Comparison of ENCODE assay signal across 23 cellular contexts in genomic region chr16:521381-522210, GRCh38. TPM values are rescaled to one million over a fixed set of nuclear protein-coding genes. Genes with fewer than 3 reads are reported as not detected.
DNase-seq lines count a peak whose midpoint lies in the region; TF ChIP-seq lines count a peak whose summit lies in the region.
"Had no signal": no experiment of that assay in that cellular context is flagged by ENCODE, and none has a peak within 500 bp of the region (broad histone marks: within the 10 kb centered on the region; RNA-seq: fewer than 3 reads in every experiment).

No MANE protein-coding gene starts in this region.

- peaks cover 9% of the 10 kb centered on the region for H3K79me1 ChIP-seq in mesendoderm (ENCODE audit: low read length)

- no peak overlapping the region for H4K5ac ChIP-seq in mesendoderm (ENCODE audit: low read length)

- H2BK120ac ChIP-seq in mesendoderm (ENCODE audit: low read depth, low read length) = no peak overlapping the region

- no peak overlapping the region for H3K27ac Mint-ChIP-seq in endodermal cell
- H3K27ac Mint-ChIP-seq: CD4-positive, alpha-beta memory T cell; naive B cell; stimulated activated memory B cell treated with anti-CD40 and anti-IgM and Interleukin-4, amounts not matched to agents 10 μg/mL and 1 μg/mL and 100 μg/mL, for 72 hours had no signal

- H3K27me3 Mint-ChIP-seq in endodermal cell (ENCODE audit: insufficient read depth) = no peaks in the 10 kb centered on the region
- H3K27me3 Mint-ChIP-seq: CD4-positive, alpha-beta memory T cell; naive B cell; stimulated activated memory B cell treated with anti-CD40 and anti-IgM and Interleukin-4, amounts not matched to agents 10 μg/mL and 1 μg/mL and 100 μg/mL, for 72 hours had no signal

- no peak overlapping the region for H3K4me2 ChIP-seq in mesendoderm (ENCODE audit: low read length)
- H3K4me2 ChIP-seq: PC-9, SK-N-SH had no signal

- no peak overlapping the region for H3K4me3 Mint-ChIP-seq in endodermal cell
- H3K4me3 Mint-ChIP-seq: activated T-cell treated with anti-CD3 and anti-CD28 coated beads, Interleukin-2, amount 50 U/mL, for 4 hours; CD4-positive, alpha-beta memory T cell; stimulated activated memory B cell treated with anti-CD40 and anti-IgM and Interleukin-4, amounts not matched to agents 10 μg/mL and 1 μg/mL and 100 μg/mL, for 72 hours had no signal

- no peak overlapping the region for H2BK15ac ChIP-seq in mesendoderm (replicated peaks; ENCODE audit: low read depth)

- H3K27ac ChIP-seq in endodermal cell (ENCODE audit: low read depth, low read length) = no peak overlapping the region
- H3K27ac ChIP-seq in mesendoderm (ENCODE audit: low read depth, low read length) = no peak overlapping the region
- H3K27ac ChIP-seq: PC-9, upper lobe of right lung had no signal

- no peak overlapping the region for H3K4ac ChIP-seq in mesendoderm (ENCODE audit: low read depth, low read length)

- WGBS in endodermal cell (ENCODE audit: insufficient coverage in 1 of 2, insufficient read length in 1 of 2), 2 experiments = 88% methylated on average over 21 to 34 of the region's 34 CpGs
- no CpG with 5 or more reads among the region's 34 CpGs for WGBS in mesendoderm (ENCODE audit: extremely low coverage, insufficient coverage, low lambda C conversion rate)

- DNase-seq in AG10803 (ENCODE audit: low read depth) = no peak
- peak; percentile 64 for DNase-seq in HT-29 (ENCODE audit: low spot score)
- peak; percentile 89 for DNase-seq in endodermal cell
- peak; percentile 53 for DNase-seq in mesendoderm
- no peak for DNase-seq in DMS153 treated with DMSO at 0.1 percent for 48 hours (lab: John Stamatoyannopoulos, UW; ENCODE audit: unreplicated experiment)
- no peak for DNase-seq in ecto neural progenitor cell (ENCODE audit: low spot score)
- DNase-seq in dedifferentiated amniotic fluid mesenchymal stem cell (ENCODE audit: extremely low spot score) = no peak
- no peak for DNase-seq in T-helper 2 cell
- DNase-seq: ACHN; activated CD4-positive, alpha-beta T cell treated with anti-CD3 and anti-CD28 coated beads, Interleukin-2, amount 50 U/mL, for 1 hour; activated T-cell treated with anti-CD3 and anti-CD28 coated beads, Interleukin-2, amount 50 U/mL, for 4 hours; CD4-positive, alpha-beta memory T cell; left ventricle myocardium superior; naive B cell; NCI-H2029; NCI-H510A; posterior cingulate gyrus; SK-N-SH; upper lobe of right lung had no signal

- TF ChIP-seq CTCF in AG10803 (conservative IDR thresholded peaks at IDR 0.05; ENCODE audit: low read length) (0 out of 2 replicates have a peak, but pooled peaks have one; percentile 2), endodermal cell (conservative IDR thresholded peaks at IDR 0.05) (peak; percentile 74)

- no peaks in the 10 kb centered on the region for H3K9me3 Mint-ChIP-seq in endodermal cell
- H3K9me3 Mint-ChIP-seq: activated naive CD4-positive, alpha-beta T cell treated with anti-CD3 and anti-CD28 coated beads, Interleukin-2, amount 50 U/mL, for 72 hours; activated T-cell treated with anti-CD3 and anti-CD28 coated beads, Interleukin-2, amount 50 U/mL, for 4 hours; naive B cell; stimulated activated memory B cell treated with anti-CD40 and anti-IgM and Interleukin-4, amounts not matched to agents 10 μg/mL and 1 μg/mL and 100 μg/mL, for 72 hours had no signal

- H3K36me3 ChIP-seq in endodermal cell (ENCODE audit: control insufficient read depth, insufficient read depth, low read length) (peaks cover 8% of the 10 kb centered on the region), mesendoderm (ENCODE audit: control insufficient read depth, insufficient read depth, low read length) (peaks cover 6% of the 10 kb centered on the region)

- no peaks in the 10 kb centered on the region for H3K27me3 ChIP-seq in endodermal cell (ENCODE audit: control insufficient read depth, insufficient read depth, low read length, poor library complexity, severe bottlenecking)
- H3K27me3 ChIP-seq in mesendoderm (ENCODE audit: insufficient read depth, low read length, poor library complexity) = no peaks in the 10 kb centered on the region
- H3K27me3 ChIP-seq: upper lobe of right lung had no signal

- no peak overlapping the region for H3K56ac ChIP-seq in mesendoderm (ENCODE audit: low read length)

- H3K4me1 Mint-ChIP-seq in endodermal cell = peaks cover 6% of the 10 kb centered on the region

- H3K18ac ChIP-seq in mesendoderm (ENCODE audit: low read length) = no peak overlapping the region

- no peak overlapping the region for H4K8ac ChIP-seq in mesendoderm (ENCODE audit: low read depth, low read length)

- H3K23ac ChIP-seq in mesendoderm (ENCODE audit: low read length) = no peak overlapping the region

- peaks cover 5% of the 10 kb centered on the region for H3K79me2 ChIP-seq in mesendoderm (ENCODE audit: control insufficient read depth, insufficient read depth, low read length)

- H3K9ac ChIP-seq in endodermal cell (ENCODE audit: extremely low read depth, low read length, poor library complexity, severe bottlenecking) = no peak overlapping the region
- no peak overlapping the region for H3K9ac ChIP-seq in mesendoderm (ENCODE audit: low read length)
- H3K9ac ChIP-seq: SK-N-SH had no signal

- no peak overlapping the region for H2AK5ac ChIP-seq in mesendoderm (ENCODE audit: low read length)

- H3K4me1 ChIP-seq in endodermal cell (ENCODE audit: control insufficient read depth, insufficient read depth, low read length) (peaks cover 7% of the 10 kb centered on the region), mesendoderm (ENCODE audit: control insufficient read depth, low read depth, low read length) (peaks cover 5% of the 10 kb centered on the region)

- no peak overlapping the region for H2BK5ac ChIP-seq in mesendoderm (ENCODE audit: low read length)

- H3K9me3 ChIP-seq in endodermal cell (ENCODE audit: control insufficient read depth, low read length) = no peaks in the 10 kb centered on the region
- H3K9me3 ChIP-seq: SK-N-SH, upper lobe of right lung had no signal

- H3K4me3 ChIP-seq in AG10803 (ENCODE audit: low read length) (no peak overlapping the region), endodermal cell (ENCODE audit: low read length) (no peak overlapping the region), mesendoderm (ENCODE audit: low read length) (no peak overlapping the region)
- H3K4me3 ChIP-seq: PC-9, upper lobe of right lung had no signal

- H3K36me3 Mint-ChIP-seq in endodermal cell (ENCODE audit: low read depth) = peaks cover 10% of the 10 kb centered on the region
- H3K36me3 Mint-ChIP-seq: naive B cell had no signal

RNA-seq across cellular contexts. Expression of gene CAPN15, which starts 5.9 kb away (rescaled TPM):
- total RNA-seq in HT-29 (2014; rRNA removed; shearing (Covaris generic)) = 161 and 180 TPM in 2 replicates
- total RNA-seq in endodermal cell = 10 to 100 TPM; 55.3 to 76.1 TPM
- 23.1 TPM for polyA plus RNA-seq in endodermal cell (2013, experiment 1 of 2)
- 20.1 TPM for polyA plus RNA-seq in endodermal cell (2013, experiment 2 of 2)
- polyA plus RNA-seq in mesendoderm (2013, experiment 1 of 2) = 41.7 TPM
- polyA plus RNA-seq in mesendoderm (2013, experiment 2 of 2) = 42.1 TPM

RNA-seq across cellular contexts. Expression of gene PRR35, which starts 38.6 kb away (rescaled TPM):
- total RNA-seq in HT-29 (2014; rRNA removed; shearing (Covaris generic)) = 0.08 TPM in 1 of 2 replicates, not detected in the other
- total RNA-seq in endodermal cell = under 1 TPM; 0.29 to 0.62 TPM
- 0.18 TPM for polyA plus RNA-seq in endodermal cell (2013, experiment 1 of 2)
- polyA plus RNA-seq in endodermal cell (2013, experiment 2 of 2) = 0.12 TPM
- polyA plus RNA-seq in mesendoderm (2013, experiment 1 of 2) = 0.04 TPM
- 0.03 TPM for polyA plus RNA-seq in mesendoderm (2013, experiment 2 of 2)
- total RNA-seq: activated naive CD4-positive, alpha-beta T cell treated with anti-CD3 and anti-CD28 coated beads, Interleukin-2, amount 50 U/mL, for 72 hours; CD4-positive, alpha-beta memory T cell; left ventricle myocardium superior; M059J; PC-9; upper lobe of right lung had no signal
- polyA plus RNA-seq: CD4-positive, alpha-beta memory T cell; SK-N-SH had no signal

RNA-seq across cellular contexts. Expression of gene NHLRC4, which starts 45.2 kb away (rescaled TPM):
- 0.05 and 0.13 TPM in 2 replicates for total RNA-seq in HT-29 (2014; rRNA removed; shearing (Covaris generic))
- total RNA-seq in endodermal cell = 1 to 10 TPM; 1.1 TPM
- polyA plus RNA-seq in endodermal cell (2013, experiment 1 of 2) = 0.78 TPM
- 0.87 TPM for polyA plus RNA-seq in endodermal cell (2013, experiment 2 of 2)
- polyA plus RNA-seq in mesendoderm (2013, experiment 1 of 2) = 0.08 TPM
- polyA plus RNA-seq in mesendoderm (2013, experiment 2 of 2) = 0.07 TPM
- total RNA-seq: PC-9 had no signal

RNA-seq across cellular contexts. Expression of gene PIGQ, which starts 48.2 kb away (rescaled TPM):
- total RNA-seq in HT-29 (2014; rRNA removed; shearing (Covaris generic)) = 99.5 and 103 TPM in 2 replicates
- 100 to 1,000 TPM; 128 to 129 TPM for total RNA-seq in endodermal cell
- 61.9 TPM for polyA plus RNA-seq in endodermal cell (2013, experiment 1 of 2)
- 52.5 TPM for polyA plus RNA-seq in endodermal cell (2013, experiment 2 of 2)
- polyA plus RNA-seq in mesendoderm (2013, experiment 1 of 2) = 12.1 TPM
- 12.6 TPM for polyA plus RNA-seq in mesendoderm (2013, experiment 2 of 2)

Comparison
In these comparisons a context has a peak if more than half of its experiments do, and no peak if none do; other contexts are left out.
1. DNase-seq: peak in HT-29 (single experiment), endodermal cell (single experiment) and mesendoderm (single experiment); none in AG10803 (single experiment), DMS153 treated with DMSO at 0.1 percent for 48 hours (single experiment), ecto neural progenitor cell (single experiment), dedifferentiated amniotic fluid mesenchymal stem cell (single experiment) and T-helper 2 cell (0 of 5).